ENCODE assay signal across 8 cellular contexts in the genomic region with DNA sequence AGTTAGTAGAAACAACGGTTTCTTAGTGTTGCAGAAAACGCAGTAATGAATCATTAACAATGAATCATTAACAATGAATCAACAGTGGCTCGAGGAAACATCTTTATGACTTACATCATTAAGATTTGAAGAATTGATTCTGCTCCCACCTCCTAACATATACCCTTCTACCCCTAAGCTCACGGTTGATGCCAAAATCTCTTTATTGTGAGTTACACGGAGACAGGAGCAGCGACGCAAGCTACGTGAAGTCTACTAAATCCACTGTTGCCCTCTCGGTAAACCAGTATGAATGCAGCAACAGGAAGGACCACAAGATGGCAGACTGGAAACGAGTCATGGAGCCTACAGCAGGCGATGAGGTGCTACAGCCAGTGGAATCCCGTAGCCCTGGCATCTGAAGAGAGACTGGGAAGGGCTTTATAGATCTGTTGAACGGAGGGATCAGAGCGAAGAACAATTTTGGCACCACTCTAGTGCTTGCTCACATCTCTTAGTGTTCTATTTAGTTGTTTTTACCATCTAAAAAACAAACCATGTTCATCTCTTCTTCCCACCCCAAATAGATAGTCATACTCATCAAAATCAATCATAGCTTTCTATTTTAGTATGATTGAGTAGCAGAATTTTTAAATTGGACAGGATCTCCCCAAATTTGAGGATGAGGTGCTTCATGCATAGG.
DNase-seq lines count a peak whose midpoint lies in the region; ATAC-seq, FAIRE-seq and TF ChIP-seq lines count a peak whose summit lies in the region.

No MANE protein-coding gene starts in this region.

- peak; percentile 92 for FAIRE-seq in GM12878 (lab: Jason Lieb, UNC)

- in situ Hi-C loops in GM12878 (cut with MboI): loop anchor here (5.0 kb wide), 2 partner anchors 443 to 508 kb away; partner anchors contain the start of gene POC1B

- intact Hi-C loops in A673 (cut with micrococcal nuclease; ENCODE audit: unreplicated experiment): loop anchor here (1.0 to 5.0 kb wide), 6 partner anchors 31 to 505 kb away; partner anchors contain the start of genes DUSP6 and GALNT4
- intact Hi-C loops in GM12878 (cut with micrococcal nuclease; ENCODE audit: unreplicated experiment): loop anchor here (1.0 kb wide), 2 partner anchors 442 to 510 kb away; no protein-coding TSS in a partner anchor

- H3K4me3 ChIP-seq in A673 (ENCODE audit: low read depth, low read length, poor library complexity, severe bottlenecking): peak overlapping the region; percentile 39
- H3K4me3 ChIP-seq in GM12878: no peak overlapping the region
- H3K4me3 ChIP-seq in skeletal muscle satellite cell (ENCODE audit: low read length): peak overlapping the region; percentile 66

- POLR2A ChIA-PET in A673 (lab: Charles Lee; ENCODE audit: low non-redundant PET) (interaction anchor here (0.6 kb wide), 1 partner anchor 206 kb away, joined by 3 read pairs; no protein-coding TSS in a partner anchor), GM12878 (lab: Charles Lee) (interaction anchor here (0.6 kb wide), 2 partner anchors 265 to 928 kb away, joined by 3 to 4 read pairs; no protein-coding TSS in a partner anchor)

- H3K79me2 ChIP-seq in GM12878 (ENCODE audit: control insufficient read depth, insufficient read depth, low read length): no peaks in the 10 kb centered on the region

- H3K9me3 ChIP-seq in A673 (ENCODE audit: low read depth, low read length, poor library complexity, severe bottlenecking) (peaks cover 2% of the 10 kb centered on the region), GM12878 (replicated peaks; ENCODE audit: control insufficient read depth, insufficient read depth, low read length) (no peaks in the 10 kb centered on the region), skeletal muscle satellite cell (replicated peaks; ENCODE audit: low read length) (no peaks in the 10 kb centered on the region)

- no peaks in the 10 kb centered on the region for H4K20me1 ChIP-seq in GM12878 (ENCODE audit: control insufficient read depth, insufficient read depth)

- no peaks in the 10 kb centered on the region for H3K27me3 ChIP-seq in A673 (replicated peaks; ENCODE audit: insufficient read depth, low read depth, low read length, poor library complexity)
- H3K27me3 ChIP-seq in GM12878 (replicated peaks in 1 of 2; ENCODE audit: control insufficient read depth in 2 of 2, insufficient read depth in 2 of 2, low read length in 1 of 2): no peaks in the 10 kb centered on the region
- H3K27me3 ChIP-seq in skeletal muscle satellite cell (ENCODE audit: control insufficient read depth, insufficient read depth, low read length): no peaks in the 10 kb centered on the region

- WGBS in GM12878 (ENCODE audit: insufficient coverage, insufficient replicate concordance, low lambda C conversion rate, missing lambda C conversion rate): 16% methylated on average over 14 of the region's 14 CpGs

- peak; percentile 91 for TF ChIP-seq RAD21 in GM12878 (IDR thresholded peaks at IDR 0.05; ENCODE audit: insufficient read depth, low read depth, low read length)

- TF ChIP-seq EP300 in GM12878 (IDR thresholded peaks at IDR 0.05; ENCODE audit: borderline replicate concordance in 1 of 2, control insufficient read depth in 1 of 2, low read depth in 2 of 2, low read length in 2 of 2): no peak

- peak overlapping the region; percentile 28; the same call in 1 of the 2 replicates for H3K4me2 ChIP-seq in GM12878 (ENCODE audit: control insufficient read depth, insufficient read depth)
- peak overlapping the region; percentile 79 for H3K4me2 ChIP-seq in skeletal muscle satellite cell (ENCODE audit: low read length)

- TF ChIP-seq CTCF in A673 (conservative IDR thresholded peaks at IDR 0.05; ENCODE audit: low read depth, low read length) (peak; percentile 98), GM12878 (IDR thresholded peaks at IDR 0.05 in 2 of 3, conservative IDR thresholded peaks at IDR 0.05 in 1 of 3; ENCODE audit: control insufficient read depth in 2 of 3, extremely low read depth in 1 of 3, insufficient read depth in 1 of 3, low read depth in 3 of 3, low read length in 3 of 3) (peak; percentile 76 to 91 (median 77); a peak in 5 of 6 replicates)

- BruUV-seq in A673 (replicated peaks; lab: Mats Ljungman, UMichigan) (TSS peak; percentile 90), GM12878 (replicated peaks; lab: Mats Ljungman, UMichigan) (no TSS peak)

- RAD21 ChIA-PET in GM12878 (lab: Charles Lee; ENCODE audit: unreplicated experiment): interaction anchor here (0.7 to 3.2 kb wide), 5 partner anchors 440 to 505 kb away, joined by 3 to 31 read pairs (median 3); partner anchors contain the start of gene GALNT4

- peak; percentile 97 for ATAC-seq in GM18520 (IDR thresholded peaks at IDR 0.05; ENCODE audit: unreplicated experiment)
- ATAC-seq in HG03060 (IDR thresholded peaks at IDR 0.05; ENCODE audit: low read depth, unreplicated experiment): peak; percentile 92
- ATAC-seq in GM12878: peak; percentile 99

- SMC1A ChIA-PET in GM12878 (lab: Charles Lee; ENCODE audit: uncharacterized antibody, unreplicated experiment): interaction anchor here (0.6 to 2.3 kb wide), 11 partner anchors 9 to 508 kb away, joined by 3 to 23 read pairs (median 3); partner anchors contain the start of gene GALNT4

- H3K36me3 ChIP-seq in A673 (ENCODE audit: insufficient read depth, low read length, poor library complexity, severe bottlenecking) (no peaks in the 10 kb centered on the region), GM12878 (ENCODE audit: control insufficient read depth in 2 of 2, insufficient read depth in 2 of 2, low read length in 1 of 2) (no peaks in the 10 kb centered on the region), skeletal muscle satellite cell (ENCODE audit: insufficient read depth, low read length) (no peaks in the 10 kb centered on the region)

- peak overlapping the region; percentile 66 for H3K27ac ChIP-seq in A673 (ENCODE audit: low read depth, low read length, poor library complexity, severe bottlenecking)
- no peak overlapping the region for H3K27ac ChIP-seq in GM12878 (ENCODE audit: control insufficient read depth, insufficient read depth)

- H3K4me1 ChIP-seq in A673 (ENCODE audit: insufficient read depth, low read length, poor library complexity, severe bottlenecking) (peaks cover 26% of the 10 kb centered on the region), GM12878 (ENCODE audit: control insufficient read depth, insufficient read depth, low read length) (no peaks in the 10 kb centered on the region), skeletal muscle satellite cell (ENCODE audit: control insufficient read depth, insufficient read depth, low read length) (peaks cover 7% of the 10 kb centered on the region)

- CTCF ChIA-PET in A673 (lab: Charles Lee) (interaction anchor here (0.6 to 3.8 kb wide), 6 partner anchors 138 to 441 kb away, joined by 3 to 34 read pairs (median 4); no protein-coding TSS in a partner anchor), GM12878 (lab: Yijun Ruan, JAX) (interaction anchor here (0.6 to 6.1 kb wide), 17 partner anchors 9 to 1835 kb away, joined by 3 to 94 read pairs (median 3); no protein-coding TSS in a partner anchor)

- DNase-seq in A673 (ENCODE audit: low spot score): peak; percentile 98
- DNase-seq in NCI-H2029 (lab: John Stamatoyannopoulos, UW): peak; percentile 78
- DNase-seq in T1000 (lab: John Stamatoyannopoulos, UW): peak; percentile 70
- peak; percentile 32 for DNase-seq in GM12878 (ENCODE audit: low read depth, low spot score)
- DNase-seq in iPS DF 19.7 (ENCODE audit: low read depth, low spot score): peak; percentile 61

- no peak for TF ChIP-seq POLR2A in GM12878 (IDR thresholded peaks at IDR 0.05; ENCODE audit: low read depth, low read length)

- H3K9ac ChIP-seq in GM12878 (ENCODE audit: control insufficient read depth, insufficient read depth, low read length): no peak overlapping the region
- peak overlapping the region; percentile 16 for H3K9ac ChIP-seq in skeletal muscle satellite cell (ENCODE audit: low read depth, low read length)

- peak overlapping the region; percentile 44; the same call in 1 of the 2 replicates for H2AFZ ChIP-seq in GM12878 (ENCODE audit: control insufficient read depth, low read depth, low read length)

TF ChIP-seq in GM12878, 131 proteins besides CTCF, POLR2A, EP300 and RAD21:
- TF ChIP-seq WRNIP1 (IDR thresholded peaks at IDR 0.05; ENCODE audit: borderline replicate concordance, low read depth, low read length) (no peak), SMC3 (IDR thresholded peaks at IDR 0.05; ENCODE audit: borderline replicate concordance, low read length) (peak; percentile 91), YY1 (IDR thresholded peaks at IDR 0.05; ENCODE audit: low read depth, low read length) (peak; percentile 76; the same call in 1 of the 2 replicates)
TF ChIP-seq in GM12878: peak in this region for 2.

Comparison
In these comparisons a context has a peak if more than half of its experiments do, and no peak if none do; other contexts are left out.
1. DNase-seq: peak in every context shown above with its lines; median percentile 98 in A673; 78 in NCI-H2029; 70 in T1000; 61 in iPS DF 19.7; 32 in GM12878.